24 cellular contexts compared by ENCODE assay signal in the genomic region with DNA sequence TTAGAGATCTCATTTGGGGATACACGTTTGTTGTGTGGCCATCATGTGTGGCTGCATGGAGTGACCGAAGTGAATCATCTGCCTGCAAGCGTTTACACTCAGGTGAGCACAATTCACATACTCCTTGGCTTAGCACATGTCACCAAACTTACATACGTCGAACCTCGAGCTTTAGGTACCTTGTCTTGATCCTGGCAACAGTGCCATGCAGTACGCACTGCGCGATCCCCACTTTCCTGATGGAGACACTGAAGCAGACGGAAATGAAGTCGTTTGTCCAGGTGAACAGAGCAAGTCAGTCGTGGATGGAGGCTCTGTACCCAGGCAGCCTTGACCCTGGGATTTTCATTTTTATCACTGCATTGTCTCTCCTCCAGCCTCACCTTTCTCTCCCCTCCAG.
"Had no signal": no experiment of that assay in that cellular context is flagged by ENCODE, and none has a peak within 500 bp of the region (broad histone marks: within the 10 kb centered on the region; RNA-seq: fewer than 3 reads in every experiment).

No MANE protein-coding gene starts in this region.

- H3K27me3 ChIP-seq: cardiac muscle cell, gastroesophageal sphincter, hepatocyte, testis, vagina had no signal

- H3K4me1 ChIP-seq: testis had no signal

- H3K36me3 ChIP-seq: cardiac muscle cell, gastroesophageal sphincter, vagina had no signal

- H3K4me3 ChIP-seq: cardiac muscle cell, coronary artery, gastroesophageal sphincter, hepatocyte, testis, vagina had no signal

- H3K27ac Mint-ChIP-seq: activated CD4-positive, alpha-beta memory T cell treated with anti-CD3 and anti-CD28 coated beads for 36 hours; activated naive CD4-positive, alpha-beta T cell treated with anti-CD3 and anti-CD28 coated beads, Interleukin-2, amount 50 U/mL, for 24 hours; activated naive CD8-positive, alpha-beta T cell treated with anti-CD3 and anti-CD28 coated beads, Interleukin-2, amount 50 U/mL, for 24 hours; activated T-helper 17 cell treated with anti-CD3 and anti-CD28 coated beads, Interleukin-2, amount 50 U/mL, for 72 hours; effector memory CD8-positive, alpha-beta T cell; mesothelial cell of epicardium; type B pancreatic cell had no signal

- H3K9me3 ChIP-seq: gastroesophageal sphincter, testis, vagina had no signal

- ATAC-seq: activated CD4-positive, CD25-positive, alpha-beta regulatory T cell treated with anti-CD3 and anti-CD28 coated beads, Interleukin-2, amount 50 U/mL, for 24 hours; activated naive CD8-positive, alpha-beta T cell treated with anti-CD3 and anti-CD28 coated beads, Interleukin-2, amount 50 U/mL, for 24 hours; activated T-cell treated with anti-CD3 and anti-CD28 coated beads, Interleukin-2, amount 50 U/mL, for 4 hours; activated T-helper 17 cell treated with anti-CD3 and anti-CD28 coated beads, Interleukin-2, amount 50 U/mL, for 72 hours; effector memory CD8-positive, alpha-beta T cell; gastroesophageal sphincter; left ventricle myocardium superior; naive thymus-derived CD4-positive, alpha-beta T cell; right cardiac atrium had no signal

- H3K27me3 Mint-ChIP-seq: activated CD4-positive, alpha-beta memory T cell treated with anti-CD3 and anti-CD28 coated beads for 36 hours; activated naive CD4-positive, alpha-beta T cell treated with anti-CD3 and anti-CD28 coated beads, Interleukin-2, amount 50 U/mL, for 24 hours; activated naive CD8-positive, alpha-beta T cell treated with anti-CD3 and anti-CD28 coated beads, Interleukin-2, amount 50 U/mL, for 24 hours; activated T-helper 17 cell treated with anti-CD3 and anti-CD28 coated beads, Interleukin-2, amount 50 U/mL, for 72 hours; type B pancreatic cell had no signal

- H3K9me3 Mint-ChIP-seq: activated CD4-positive, alpha-beta memory T cell treated with anti-CD3 and anti-CD28 coated beads for 36 hours; activated naive CD4-positive, alpha-beta T cell treated with anti-CD3 and anti-CD28 coated beads, Interleukin-2, amount 50 U/mL, for 24 hours; activated naive CD8-positive, alpha-beta T cell treated with anti-CD3 and anti-CD28 coated beads, Interleukin-2, amount 50 U/mL, for 24 hours; activated T-cell treated with anti-CD3 and anti-CD28 coated beads, Interleukin-2, amount 50 U/mL, for 4 hours; activated T-helper 17 cell treated with anti-CD3 and anti-CD28 coated beads, Interleukin-2, amount 50 U/mL, for 72 hours; effector memory CD8-positive, alpha-beta T cell; mesothelial cell of epicardium; naive thymus-derived CD4-positive, alpha-beta T cell; type B pancreatic cell had no signal

- H3K27ac ChIP-seq: cardiac muscle cell, coronary artery, hepatocyte, testis, vagina, VCaP had no signal

- H3K4me1 Mint-ChIP-seq: activated naive CD4-positive, alpha-beta T cell treated with anti-CD3 and anti-CD28 coated beads, Interleukin-2, amount 50 U/mL, for 24 hours; activated naive CD8-positive, alpha-beta T cell treated with anti-CD3 and anti-CD28 coated beads, Interleukin-2, amount 50 U/mL, for 24 hours; activated T-helper 17 cell treated with anti-CD3 and anti-CD28 coated beads, Interleukin-2, amount 50 U/mL, for 72 hours had no signal

- H2AFZ ChIP-seq: hepatocyte had no signal

- H3K36me3 Mint-ChIP-seq: activated CD4-positive, alpha-beta memory T cell treated with anti-CD3 and anti-CD28 coated beads for 36 hours; activated naive CD4-positive, alpha-beta T cell treated with anti-CD3 and anti-CD28 coated beads, Interleukin-2, amount 50 U/mL, for 24 hours; mesothelial cell of epicardium had no signal

- DNase-seq: activated CD4-positive, alpha-beta memory T cell treated with anti-CD3 and anti-CD28 coated beads for 36 hours; activated CD4-positive, alpha-beta T cell treated with anti-CD3 and anti-CD28 coated beads for 48 hours; activated naive CD8-positive, alpha-beta T cell treated with anti-CD3 and anti-CD28 coated beads, Interleukin-2, amount 50 U/mL, for 24 hours; activated T-cell treated with anti-CD3 and anti-CD28 coated beads, Interleukin-2, amount 50 U/mL, for 4 hours; amygdala; effector memory CD8-positive, alpha-beta T cell; erythroblast; left ventricle myocardium superior; naive thymus-derived CD4-positive, alpha-beta T cell; right cardiac atrium; stimulated activated naive CD4-positive, alpha-beta T cell; testis had no signal

- H3K4me3 Mint-ChIP-seq: activated CD4-positive, alpha-beta memory T cell treated with anti-CD3 and anti-CD28 coated beads for 36 hours; activated naive CD4-positive, alpha-beta T cell treated with anti-CD3 and anti-CD28 coated beads, Interleukin-2, amount 50 U/mL, for 24 hours; activated naive CD8-positive, alpha-beta T cell treated with anti-CD3 and anti-CD28 coated beads, Interleukin-2, amount 50 U/mL, for 24 hours; activated T-cell treated with anti-CD3 and anti-CD28 coated beads, Interleukin-2, amount 50 U/mL, for 4 hours; activated T-helper 17 cell treated with anti-CD3 and anti-CD28 coated beads, Interleukin-2, amount 50 U/mL, for 72 hours; effector memory CD8-positive, alpha-beta T cell; mesothelial cell of epicardium; naive thymus-derived CD4-positive, alpha-beta T cell; type B pancreatic cell had no signal

- H3K4me2 ChIP-seq: hepatocyte had no signal

- H3K79me2 ChIP-seq: hepatocyte had no signal

- FAIRE-seq: TTC549 had no signal
